Comparison of ENCODE assay signal across 22 cellular contexts in genomic region chr4:99221980-99222379, GRCh38. TPM values are rescaled to one million over a fixed set of nuclear protein-coding genes. Genes with fewer than 3 reads are reported as not detected.
DNase-seq lines count a peak whose midpoint lies in the region; ATAC-seq, FAIRE-seq and TF ChIP-seq lines count a peak whose summit lies in the region.
"Had no signal": no experiment of that assay in that cellular context is flagged by ENCODE, and none has a peak within 500 bp of the region (broad histone marks: within the 10 kb centered on the region; RNA-seq: fewer than 3 reads in every experiment).

No MANE protein-coding gene starts in this region.

- peak overlapping the region; percentile 86 for H3K27ac Mint-ChIP-seq in GM23338
- H3K27ac Mint-ChIP-seq in stimulated activated effector memory CD8-positive, alpha-beta T cell treated with anti-CD3 and anti-CD28 coated beads, Interleukin-12 subunit alpha, Interleukin-12 subunit beta, amount 100 ng/mL, for 72 hours = no peak overlapping the region
- H3K27ac Mint-ChIP-seq: activated CD4-positive, alpha-beta T cell treated with anti-CD3 and anti-CD28 coated beads, Interleukin-2, amount 10 ng/mL, durations not matched to agents 7 days and 5 days; CD14-positive monocyte; HFFc6; T-helper 1 cell treated with Interleukin-12 subunit alpha and Interleukin-12 subunit beta and Interleukin-4 antibody, amounts not matched to agents 30 μg/mL and 1 μg/mL, for 36 hours had no signal

- H3K36me3 ChIP-seq in GM23338 (ENCODE audit: insufficient read depth) (no peaks in the 10 kb centered on the region), body of pancreas (replicated peaks in 1 of 2; ENCODE audit: insufficient read depth in 1 of 2, low read depth in 2 of 2) (no peaks in the 10 kb centered on the region), hepatocyte (replicated peaks; ENCODE audit: insufficient read depth, low read depth) (no peaks in the 10 kb centered on the region), pancreas (no peaks in the 10 kb centered on the region)
- H3K36me3 ChIP-seq: suprapubic skin had no signal

- H3K9me3 ChIP-seq in body of pancreas (no peaks in the 10 kb centered on the region), hepatocyte (ENCODE audit: low read depth) (no peaks in the 10 kb centered on the region), pancreas (no peaks in the 10 kb centered on the region)
- H3K9me3 ChIP-seq: suprapubic skin had no signal

- H3K4me3 ChIP-seq in GM23338 (no peak overlapping the region), body of pancreas (no peak overlapping the region), hepatocyte (no peak overlapping the region), pancreas (no peak overlapping the region)
- H3K4me3 ChIP-seq: dorsolateral prefrontal cortex, K562, suprapubic skin had no signal

- peaks cover 18% of the 10 kb centered on the region for H3K4me1 Mint-ChIP-seq in GM23338
- no peaks in the 10 kb centered on the region for H3K4me1 Mint-ChIP-seq in stimulated activated effector memory CD8-positive, alpha-beta T cell treated with anti-CD3 and anti-CD28 coated beads, Interleukin-12 subunit alpha, Interleukin-12 subunit beta, amount 100 ng/mL, for 72 hours
- H3K4me1 Mint-ChIP-seq: activated CD4-positive, alpha-beta T cell treated with anti-CD3 and anti-CD28 coated beads, Interleukin-2, amount 10 ng/mL, durations not matched to agents 7 days and 5 days; CD14-positive monocyte had no signal

- 52 to 55% methylated on average over 1 of the region's 1 CpG for WGBS in body of pancreas, 2 donors
- WGBS in hepatocyte (ENCODE audit: low lambda C conversion rate, missing lambda C conversion rate) = 9% methylated on average over 1 of the region's 1 CpG
- whole genome bisulfite sequencing in pancreas, 2 donors = 34 to 49% methylated on average over 1 of the region's 1 CpG

- intact Hi-C loops in body of pancreas (cut with DNase I) = no loop called here
- intact Hi-C loops in pancreas (cut with DNase I) = no loop called here

- H3K4me2 ChIP-seq in GM23338 (peak overlapping the region; percentile 25; the same call in 1 of the 2 replicates), hepatocyte (no peak overlapping the region)

- peaks cover 9% of the 10 kb centered on the region for H3K27me3 Mint-ChIP-seq in GM23338 (ENCODE audit: insufficient read depth, low read depth, poor library complexity)
- H3K27me3 Mint-ChIP-seq: activated CD4-positive, alpha-beta T cell treated with anti-CD3 and anti-CD28 coated beads, Interleukin-2, amount 10 ng/mL, durations not matched to agents 7 days and 5 days had no signal

- H3K27ac ChIP-seq in GM23338 (ENCODE audit: low read depth) (no peak overlapping the region), body of pancreas (no peak overlapping the region), hepatocyte (no peak overlapping the region), pancreas (no peak overlapping the region)
- H3K27ac ChIP-seq: dorsolateral prefrontal cortex, suprapubic skin had no signal

- peaks cover 12% of the 10 kb centered on the region; the same call in 1 of the 2 replicates for H3K4me1 ChIP-seq in GM23338 (ENCODE audit: insufficient read depth)
- H3K4me1 ChIP-seq in body of pancreas = peaks cover 13% of the 10 kb centered on the region
- H3K4me1 ChIP-seq in hepatocyte (ENCODE audit: insufficient read depth) = peaks cover 4% of the 10 kb centered on the region
- H3K4me1 ChIP-seq in pancreas = peaks cover 9 to 12% (median 10%) of the 10 kb centered on the region in 3 donors
- H3K4me1 ChIP-seq: suprapubic skin had no signal

- DNase-seq in GM23338 (ENCODE audit: low spot score) (peak; percentile 51), body of pancreas (no peak), hepatocyte (ENCODE audit: low spot score) (peak; percentile 18), pancreas (no peak), NCI-H146 treated with DMSO at 0.1 percent for 48 hours (lab: John Stamatoyannopoulos, UW; ENCODE audit: unreplicated experiment) (no peak), HPDE6-E6E7 (ENCODE audit: extremely low spot score) (no peak)
- DNase-seq in stimulated activated effector memory CD8-positive, alpha-beta T cell treated with anti-CD3 and anti-CD28 coated beads, Interleukin-12 subunit alpha, Interleukin-12 subunit beta, amount 100 ng/mL, for 72 hours (ENCODE audit: low spot score in 2 of 2) = no peak
- DNase-seq: ACHN; activated CD4-positive, alpha-beta T cell treated with anti-CD3 and anti-CD28 coated beads, Interleukin-2, amount 10 ng/mL, durations not matched to agents 7 days and 5 days; activated CD8-positive, alpha-beta memory T cell treated with anti-CD3 and anti-CD28 coated beads, Interleukin-2, amount 50 U/mL, for 4 hours; activated effector memory CD4-positive, alpha-beta T cell treated with Interleukin-2 at 50 U/mL for 16 hours; dorsolateral prefrontal cortex; HFFc6; NCI-H1694 treated with DMSO at 0.1 percent for 48 hours; NCI-H2227 treated with DMSO at 0.1 percent for 48 hours; right cardiac atrium had no signal

- peaks cover 10% of the 10 kb centered on the region for H3K9me3 Mint-ChIP-seq in GM23338
- H3K9me3 Mint-ChIP-seq in stimulated activated effector memory CD8-positive, alpha-beta T cell treated with anti-CD3 and anti-CD28 coated beads, Interleukin-12 subunit alpha, Interleukin-12 subunit beta, amount 100 ng/mL, for 72 hours = peaks cover 6% of the 10 kb centered on the region
- H3K9me3 Mint-ChIP-seq: HFFc6 had no signal

- ATAC-seq in GM23338 = peak; percentile 66
- ATAC-seq in body of pancreas = peak; percentile 48
- peak in 3 of 4 donors; percentile 20 to 67 (median 56) for ATAC-seq in pancreas
- ATAC-seq in stimulated activated effector memory CD8-positive, alpha-beta T cell treated with anti-CD3 and anti-CD28 coated beads, Interleukin-12 subunit alpha, Interleukin-12 subunit beta, amount 100 ng/mL, for 72 hours = no peak
- ATAC-seq in GM21723 (IDR thresholded peaks at IDR 0.05; ENCODE audit: unreplicated experiment) = no peak
- ATAC-seq: K562, right cardiac atrium had no signal

- H4K20me1 ChIP-seq in GM23338 (replicated peaks; ENCODE audit: insufficient read depth) (no peaks in the 10 kb centered on the region), hepatocyte (ENCODE audit: insufficient read depth, poor library complexity, severe bottlenecking) (no peaks in the 10 kb centered on the region)

- no peak overlapping the region for H3K4me3 Mint-ChIP-seq in GM23338
- H3K4me3 Mint-ChIP-seq in stimulated activated effector memory CD8-positive, alpha-beta T cell treated with anti-CD3 and anti-CD28 coated beads, Interleukin-12 subunit alpha, Interleukin-12 subunit beta, amount 100 ng/mL, for 72 hours = no peak overlapping the region
- H3K4me3 Mint-ChIP-seq: activated CD4-positive, alpha-beta T cell treated with anti-CD3 and anti-CD28 coated beads, Interleukin-2, amount 10 ng/mL, durations not matched to agents 7 days and 5 days; CD14-positive monocyte; HFFc6; T-helper 1 cell treated with Interleukin-12 subunit alpha and Interleukin-12 subunit beta and Interleukin-4 antibody, amounts not matched to agents 30 μg/mL and 1 μg/mL, for 36 hours had no signal

- no peak for TF ChIP-seq CTCF in GM23338 (conservative IDR thresholded peaks at IDR 0.05; ENCODE audit: low read depth in 2 of 2)
- TF ChIP-seq CTCF in body of pancreas (IDR thresholded peaks at IDR 0.05) = no peak
- TF ChIP-seq CTCF in hepatocyte (IDR thresholded peaks at IDR 0.05; ENCODE audit: poor library complexity) = no peak
- TF ChIP-seq CTCF in pancreas (IDR thresholded peaks at IDR 0.05) = no peak

- no peak for TF ChIP-seq POLR2A in body of pancreas (IDR thresholded peaks at IDR 0.05)

- H3K36me3 Mint-ChIP-seq in GM23338 (ENCODE audit: low read depth) = peaks cover 9% of the 10 kb centered on the region; the same call in 2 of the 3 replicates
- no peaks in the 10 kb centered on the region for H3K36me3 Mint-ChIP-seq in stimulated activated effector memory CD8-positive, alpha-beta T cell treated with anti-CD3 and anti-CD28 coated beads, Interleukin-12 subunit alpha, Interleukin-12 subunit beta, amount 100 ng/mL, for 72 hours
- H3K36me3 Mint-ChIP-seq: CD14-positive monocyte had no signal

- no peaks in the 10 kb centered on the region for H3K9me2 ChIP-seq in GM23338 (ENCODE audit: insufficient read depth)
- H3K9me2 ChIP-seq in hepatocyte (replicated peaks; ENCODE audit: insufficient read depth) = no peaks in the 10 kb centered on the region

- no peaks in the 10 kb centered on the region for H3K79me2 ChIP-seq in GM23338 (replicated peaks; ENCODE audit: insufficient read depth)
- H3K79me2 ChIP-seq in hepatocyte = no peaks in the 10 kb centered on the region

- H3F3A ChIP-seq in GM23338 (replicated peaks; ENCODE audit: low read depth) = no peaks in the 10 kb centered on the region

- H2AFZ ChIP-seq in GM23338 = no peak overlapping the region
- H2AFZ ChIP-seq in hepatocyte = no peak overlapping the region

- H3K27me3 ChIP-seq in GM23338 (ENCODE audit: insufficient read depth) (no peaks in the 10 kb centered on the region), body of pancreas (no peaks in the 10 kb centered on the region), hepatocyte (no peaks in the 10 kb centered on the region), pancreas (no peaks in the 10 kb centered on the region)
- H3K27me3 ChIP-seq: dorsolateral prefrontal cortex, suprapubic skin had no signal

- no peak for FAIRE-seq in pancreas (lab: Jason Lieb, UNC)
- FAIRE-seq: K562 had no signal

RNA-seq across cellular contexts. Expression of gene ADH6, which starts 2.9 kb away (rescaled TPM):
- total RNA-seq in GM23338 (2014; rRNA removed; shearing (Covaris generic)) = 0.47 TPM in 1 of 2 replicates, not detected in the other
- polyA plus RNA-seq in GM23338 (2016; fragmentation: Nextera tagmentation; extraction: Ambion mirVana) (0.40 and 0.58 TPM in 2 replicates), hepatocyte (11.9 and 16.0 TPM in 2 replicates), pancreas (1 to 10 TPM in 1 of 2 donors, under 1 TPM in 1; 0.15 to 1.7 TPM)
- total RNA-seq in body of pancreas (not detected), hepatocyte (23.1 and 23.6 TPM in 2 replicates), pancreas (1 to 10 TPM in 1 of 6 donors, under 1 TPM in 5; 0.04 to 2.2 (median 0.47) TPM)
- total RNA-seq: activated CD4-positive, alpha-beta T cell treated with anti-CD3 and anti-CD28 coated beads, Interleukin-2, amount 10 ng/mL, durations not matched to agents 7 days and 5 days; cardiac septum; HFFc6; K562; right cardiac atrium had no signal
- polyA plus RNA-seq: CD14-positive monocyte, right cardiac atrium had no signal

Comparison
In these comparisons a context has a peak if more than half of its experiments do, and no peak if none do; other contexts are left out.
1. ATAC-seq: peak in GM23338 (single experiment), body of pancreas (single experiment) and pancreas (3 of 4); none in stimulated activated effector memory CD8-positive, alpha-beta T cell treated with anti-CD3 and anti-CD28 coated beads, Interleukin-12 subunit alpha, Interleukin-12 subunit beta, amount 100 ng/mL, for 72 hours (single experiment) and GM21723 (single experiment).
2. DNase-seq: peak in GM23338 (single experiment) and hepatocyte (single experiment); none in body of pancreas (0 of 4), pancreas (0 of 6), stimulated activated effector memory CD8-positive, alpha-beta T cell treated with anti-CD3 and anti-CD28 coated beads, Interleukin-12 subunit alpha, Interleukin-12 subunit beta, amount 100 ng/mL, for 72 hours (0 of 2), NCI-H146 treated with DMSO at 0.1 percent for 48 hours (single experiment) and HPDE6-E6E7 (single experiment).